35 cellular contexts compared by ENCODE assay signal in genomic region chr10:44185315-44185666, GRCh38.
"Had no signal": no experiment of that assay in that cellular context is flagged by ENCODE, and none has a peak within 500 bp of the region (broad histone marks: within the 10 kb centered on the region; RNA-seq: fewer than 3 reads in every experiment).

No MANE protein-coding gene starts in this region.

- H3K27ac ChIP-seq: KMS-11 had no signal

- H3K36me3 ChIP-seq: MG63 had no signal

- H3K4me3 ChIP-seq: MG63 had no signal

- DNase-seq: Karpas-422, Kasumi-1, MG63, MM.1S, MV-4-11, NCI-H1048, NCI-H1092, NCI-H1092 treated with DMSO at 0.1 percent for 48 hours, NCI-H1105, NCI-H1105 treated with DMSO at 0.1 percent for 48 hours, NCI-H1417, NCI-H1417 treated with DMSO at 0.1 percent for 48 hours, NCI-H1436, NCI-H1436 treated with DMSO at 0.1 percent for 48 hours, NCI-H146, NCI-H1694, NCI-H1694 treated with DMSO at 0.1 percent for 48 hours, NCI-H187, NCI-H187 treated with DMSO at 0.1 percent for 48 hours, NCI-H1930, NCI-H2029, NCI-H2029 treated with DMSO at 0.1 percent for 48 hours, NCI-H2081, NCI-H2081 treated with DMSO at 0.1 percent for 48 hours, NCI-H2107, NCI-H2171, NCI-H2171 treated with DMSO at 0.1 percent for 48 hours, NCI-H2227 treated with DMSO at 0.1 percent for 48 hours, NCI-H226, NCI-H345, NCI-H446, NCI-H446 treated with DMSO at 0.1 percent for 48 hours, NCI-H510A, NCI-H510A treated with DMSO at 0.1 percent for 48 hours had no signal

- H3K27me3 ChIP-seq: MG63 had no signal
